20 cellular contexts compared by ENCODE assay signal in genomic region chr4:179751669-179752068, GRCh38.
"Had no signal": no experiment of that assay in that cellular context is flagged by ENCODE, and none has a peak within 500 bp of the region (broad histone marks: within the 10 kb centered on the region; RNA-seq: fewer than 3 reads in every experiment).

No MANE protein-coding gene starts in this region.

- H3K36me3 ChIP-seq: esophagus muscularis mucosa, left ventricle myocardium inferior, lower lobe of right lung, neutrophil, right lobe of liver, tibial artery, upper lobe of left lung, uterus had no signal

- H3K27ac Mint-ChIP-seq: immature natural killer cell; memory B cell; natural killer cell treated with Interleukin-12 subunit alpha and Interleukin-12 subunit beta and Interleukin-15 and Interleukin-18, amount 100 ng/mL, for 72 hours; stimulated activated memory B cell treated with anti-CD40 and anti-IgM and Interleukin-4, amounts not matched to agents 10 μg/mL and 1 μg/mL and 100 μg/mL, for 72 hours; stimulated activated naive CD8-positive, alpha-beta T cell treated with anti-CD3 and anti-CD28 coated beads, Interleukin-15, Interleukin-2, amounts not matched to agents 100 ng/mL and 50 ng/mL, for 24 hours had no signal

- H3K27me3 Mint-ChIP-seq: memory B cell; natural killer cell treated with Interleukin-12 subunit alpha and Interleukin-12 subunit beta and Interleukin-15 and Interleukin-18, amount 100 ng/mL, for 72 hours; stimulated activated memory B cell treated with anti-CD40 and anti-IgM and Interleukin-4, amounts not matched to agents 10 μg/mL and 1 μg/mL and 100 μg/mL, for 72 hours; stimulated activated naive CD8-positive, alpha-beta T cell treated with anti-CD3 and anti-CD28 coated beads, Interleukin-15, Interleukin-2, amounts not matched to agents 100 ng/mL and 50 ng/mL, for 24 hours had no signal

- H3K4me1 ChIP-seq: esophagus muscularis mucosa, left ventricle myocardium inferior, lower lobe of right lung, psoas muscle, right lobe of liver, tibial artery, upper lobe of left lung, uterus had no signal

- H3K9me3 ChIP-seq: esophagus muscularis mucosa, left ventricle myocardium inferior, lower lobe of right lung, neutrophil, psoas muscle, right lobe of liver, tibial artery, upper lobe of left lung, uterus had no signal

- H3K4me3 ChIP-seq: coronary artery, esophagus muscularis mucosa, left ventricle myocardium inferior, lower lobe of right lung, psoas muscle, right lobe of liver, tibial artery, upper lobe of left lung, uterus had no signal

- ATAC-seq: left cardiac atrium; lower lobe of right lung; natural killer cell treated with Interleukin-12 subunit alpha and Interleukin-12 subunit beta and Interleukin-15 and Interleukin-18, amount 100 ng/mL, for 72 hours; psoas muscle; right lobe of liver; stimulated activated memory B cell treated with anti-CD40 and anti-IgM and Interleukin-4, amounts not matched to agents 10 μg/mL and 1 μg/mL and 100 μg/mL, for 72 hours had no signal

- H3K4me3 Mint-ChIP-seq: immature natural killer cell; memory B cell; natural killer cell treated with Interleukin-12 subunit alpha and Interleukin-12 subunit beta and Interleukin-15 and Interleukin-18, amount 100 ng/mL, for 72 hours; stimulated activated memory B cell treated with anti-CD40 and anti-IgM and Interleukin-4, amounts not matched to agents 10 μg/mL and 1 μg/mL and 100 μg/mL, for 72 hours; stimulated activated naive CD8-positive, alpha-beta T cell treated with anti-CD3 and anti-CD28 coated beads, Interleukin-15, Interleukin-2, amounts not matched to agents 100 ng/mL and 50 ng/mL, for 24 hours had no signal

- H3K4me1 Mint-ChIP-seq: immature natural killer cell; memory B cell; stimulated activated memory B cell treated with anti-CD40 and anti-IgM and Interleukin-4, amounts not matched to agents 10 μg/mL and 1 μg/mL and 100 μg/mL, for 72 hours had no signal

- H3K27ac ChIP-seq: coronary artery, esophagus muscularis mucosa, left ventricle myocardium inferior, lower lobe of right lung, neutrophil, psoas muscle, right lobe of liver, tibial artery, upper lobe of left lung, uterus had no signal

- H3K27me3 ChIP-seq: esophagus muscularis mucosa, neutrophil, right lobe of liver, tibial artery, upper lobe of left lung, uterus had no signal

- H3K36me3 Mint-ChIP-seq: immature natural killer cell; memory B cell; natural killer cell treated with Interleukin-12 subunit alpha and Interleukin-12 subunit beta and Interleukin-15 and Interleukin-18, amount 100 ng/mL, for 72 hours; stimulated activated memory B cell treated with anti-CD40 and anti-IgM and Interleukin-4, amounts not matched to agents 10 μg/mL and 1 μg/mL and 100 μg/mL, for 72 hours had no signal

- DNase-seq: effector CD8-positive, alpha-beta T cell; immature natural killer cell; left cardiac atrium; left ventricle myocardium inferior; lower lobe of right lung; midbrain; psoas muscle; retina; right lobe of liver; stimulated activated CD4-positive, alpha-beta T cell treated with anti-CD3 and anti-CD28 coated beads, Interleukin-4, amount 100 ng/mL, for 1 hour; tibial artery; upper lobe of left lung; uterus had no signal
